ENCODE assay signal across 1 cellular context in the genomic region with DNA sequence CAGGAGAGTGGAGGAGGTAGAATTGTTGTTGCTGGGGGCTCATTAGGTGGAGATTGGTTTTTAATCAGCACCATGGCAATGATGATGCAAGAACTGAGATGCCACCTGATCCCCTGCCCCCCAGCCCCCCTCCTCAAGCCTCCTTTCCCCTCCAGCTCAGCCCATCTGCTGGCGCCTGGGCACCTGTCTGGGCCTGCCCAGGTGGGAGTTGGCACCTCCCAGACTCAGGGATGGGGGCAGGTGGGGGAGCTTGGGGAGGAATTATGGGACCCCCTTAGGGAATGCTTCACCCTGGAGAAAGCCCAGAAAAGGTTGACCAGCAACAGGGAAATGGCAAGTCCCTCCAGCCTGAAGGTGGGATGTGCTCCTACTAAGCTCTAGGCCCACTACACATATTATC.
TF ChIP-seq lines count a peak whose summit lies in the region.

No MANE protein-coding gene starts in this region.

TF ChIP-seq in K562, 482 proteins besides CTCF, POLR2A, EP300 and RAD21:
- TF ChIP-seq, protein P1, sequence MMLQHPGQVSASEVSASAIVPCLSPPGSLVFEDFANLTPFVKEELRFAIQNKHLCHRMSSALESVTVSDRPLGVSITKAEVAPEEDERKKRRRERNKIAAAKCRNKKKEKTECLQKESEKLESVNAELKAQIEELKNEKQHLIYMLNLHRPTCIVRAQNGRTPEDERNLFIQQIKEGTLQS (IDR thresholded peaks at IDR 0.05) = peak; percentile 57; the same call in 1 of the 2 replicates
- TF ChIP-seq, protein P1 (CRISPR knock-in tag; conservative IDR thresholded peaks at IDR 0.05) = no peak
- TF ChIP-seq, protein P2, sequence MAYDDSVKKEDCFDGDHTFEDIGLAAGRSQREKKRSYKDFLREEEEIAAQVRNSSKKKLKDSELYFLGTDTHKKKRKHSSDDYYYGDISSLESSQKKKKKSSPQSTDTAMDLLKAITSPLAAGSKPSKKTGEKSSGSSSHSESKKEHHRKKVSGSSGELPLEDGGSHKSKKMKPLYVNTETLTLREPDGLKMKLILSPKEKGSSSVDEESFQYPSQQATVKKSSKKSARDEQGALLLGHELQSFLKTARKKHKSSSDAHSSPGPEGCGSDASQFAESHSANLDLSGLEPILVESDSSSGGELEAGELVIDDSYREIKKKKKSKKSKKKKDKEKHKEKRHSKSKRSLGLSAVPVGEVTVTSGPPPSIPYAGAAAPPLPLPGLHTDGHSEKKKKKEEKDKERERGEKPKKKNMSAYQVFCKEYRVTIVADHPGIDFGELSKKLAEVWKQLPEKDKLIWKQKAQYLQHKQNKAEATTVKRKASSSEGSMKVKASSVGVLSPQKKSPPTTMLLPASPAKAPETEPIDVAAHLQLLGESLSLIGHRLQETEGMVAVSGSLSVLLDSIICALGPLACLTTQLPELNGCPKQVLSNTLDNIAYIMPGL (CRISPR knock-in tag; IDR thresholded peaks at IDR 0.05) = no peak
